8 cellular contexts compared by ENCODE assay signal in genomic region chr2:148614024-148614331, GRCh38. TPM values are rescaled to one million over a fixed set of nuclear protein-coding genes. Genes with fewer than 3 reads are reported as not detected.
DNase-seq lines count a peak whose midpoint lies in the region; ATAC-seq and TF ChIP-seq lines count a peak whose summit lies in the region.

No MANE protein-coding gene starts in this region.

- DNase-seq in KBM-7 (peak; percentile 20), endothelial cell (ENCODE audit: low spot score) (no peak), NCI-H2227 treated with DMSO at 0.1 percent for 48 hours (lab: John Stamatoyannopoulos, UW) (no peak), SHP77 (lab: John Stamatoyannopoulos, UW) (no peak), HT-29 (ENCODE audit: low spot score) (no peak)
- no peak for DNase-seq in stimulated activated naive CD8-positive, alpha-beta T cell treated with anti-CD3 and anti-CD28 coated beads, Interleukin-15, amount 100 ng/mL, for 72 hours

- no peaks in the 10 kb centered on the region for H3K9me3 ChIP-seq in BLaER1 treated with 17β-estradiol and CSF1 and Interleukin-3, amounts not matched to agents 10 nM and 100 nM (replicated peaks in 1 of 11)

- no peaks in the 10 kb centered on the region for H3K9me3 Mint-ChIP-seq in endothelial cell (ENCODE audit: unreplicated experiment)
- H3K9me3 Mint-ChIP-seq in stimulated activated naive CD8-positive, alpha-beta T cell treated with anti-CD3 and anti-CD28 coated beads, Interleukin-15, amount 100 ng/mL, for 72 hours, result no peaks in the 10 kb centered on the region

- TF ChIP-seq CTCF in endothelial cell (IDR thresholded peaks at IDR 0.05; ENCODE audit: unreplicated experiment), result no peak

- H3K36me3 Mint-ChIP-seq in endothelial cell (ENCODE audit: low read depth, unreplicated experiment), result no peaks in the 10 kb centered on the region

- in situ Hi-C loops in KBM-7 (cut with MboI; ENCODE audit: low pct_unique_long_range_greater_than_20kb, low sequenced_read_pairs), result no loop called here

- H4K20me1 ChIP-seq in BLaER1 treated with 17β-estradiol and CSF1 and Interleukin-3, amounts not matched to agents 10 nM and 100 nM, result no peaks in the 10 kb centered on the region

- no peak overlapping the region for H3K4me3 Mint-ChIP-seq in endothelial cell (ENCODE audit: unreplicated experiment)
- no peak overlapping the region for H3K4me3 Mint-ChIP-seq in stimulated activated naive CD8-positive, alpha-beta T cell treated with anti-CD3 and anti-CD28 coated beads, Interleukin-15, amount 100 ng/mL, for 72 hours

- no peaks in the 10 kb centered on the region for H3K27me3 ChIP-seq in BLaER1 treated with 17β-estradiol and CSF1 and Interleukin-3, amounts not matched to agents 10 nM and 100 nM

- peak overlapping the region in 4 of 11 experiments; percentile 22 to 67 (median 56); a peak in 7 of 22 replicates for H3K9ac ChIP-seq in BLaER1 treated with 17β-estradiol and CSF1 and Interleukin-3, amounts not matched to agents 10 nM and 100 nM

- peak; percentile 11 for ATAC-seq in GM21447 (IDR thresholded peaks at IDR 0.05; ENCODE audit: unreplicated experiment)
- ATAC-seq in stimulated activated naive CD8-positive, alpha-beta T cell treated with anti-CD3 and anti-CD28 coated beads, Interleukin-15, amount 100 ng/mL, for 72 hours, result peak; percentile 41

- H3K4me1 Mint-ChIP-seq in endothelial cell (ENCODE audit: unreplicated experiment), result peaks cover 23% of the 10 kb centered on the region
- H3K4me1 Mint-ChIP-seq in stimulated activated naive CD8-positive, alpha-beta T cell treated with anti-CD3 and anti-CD28 coated beads, Interleukin-15, amount 100 ng/mL, for 72 hours, result peaks cover 21% of the 10 kb centered on the region

- no peaks in the 10 kb centered on the region for H3K27me3 Mint-ChIP-seq in endothelial cell (ENCODE audit: unreplicated experiment)
- H3K27me3 Mint-ChIP-seq in stimulated activated naive CD8-positive, alpha-beta T cell treated with anti-CD3 and anti-CD28 coated beads, Interleukin-15, amount 100 ng/mL, for 72 hours, result no peaks in the 10 kb centered on the region

- no peaks in the 10 kb centered on the region for H3K36me3 ChIP-seq in BLaER1 treated with 17β-estradiol and CSF1 and Interleukin-3, amounts not matched to agents 10 nM and 100 nM

- H3K4me1 ChIP-seq in BLaER1 treated with 17β-estradiol and CSF1 and Interleukin-3, amounts not matched to agents 10 nM and 100 nM, result peaks cover 12 to 40% (median 22%) of the 10 kb centered on the region in 10 experiments; a peak in 17 of 20 replicates

- H3K4me3 ChIP-seq in BLaER1 treated with 17β-estradiol and CSF1 and Interleukin-3, amounts not matched to agents 10 nM and 100 nM, result no peak overlapping the region

- peak overlapping the region; percentile 4 for H3K27ac Mint-ChIP-seq in endothelial cell (ENCODE audit: unreplicated experiment)
- H3K27ac Mint-ChIP-seq in stimulated activated naive CD8-positive, alpha-beta T cell treated with anti-CD3 and anti-CD28 coated beads, Interleukin-15, amount 100 ng/mL, for 72 hours, result no peak overlapping the region

- H3K4me2 ChIP-seq in BLaER1 treated with 17β-estradiol and CSF1 and Interleukin-3, amounts not matched to agents 10 nM and 100 nM, result peak overlapping the region; percentile 7 to 83 (median 56); a peak in 18 of 22 replicates

- peak overlapping the region in 10 of 11 experiments; percentile 52 to 85 (median 70); a peak in 19 of 22 replicates for H3K27ac ChIP-seq in BLaER1 treated with 17β-estradiol and CSF1 and Interleukin-3, amounts not matched to agents 10 nM and 100 nM

RNA-seq across cellular contexts. Expression of gene EPC2, which starts 30.6 kb away (rescaled TPM):
- total RNA-seq in endothelial cell (ENCODE audit: unreplicated experiment), result 31.4 TPM
- total RNA-seq in HT-29 (2014; rRNA removed; shearing (Covaris generic)), result 9.0 and 12.0 TPM in 2 replicates
